Comparison of ENCODE assay signal across 15 cellular contexts in genomic region chr14:104867371-104868059, GRCh38. TPM values are rescaled to one million over a fixed set of nuclear protein-coding genes. Genes with fewer than 3 reads are reported as not detected.
DNase-seq lines count a peak whose midpoint lies in the region; ATAC-seq and TF ChIP-seq lines count a peak whose summit lies in the region.
"Had no signal": no experiment of that assay in that cellular context is flagged by ENCODE, and none has a peak within 500 bp of the region (broad histone marks: within the 10 kb centered on the region; RNA-seq: fewer than 3 reads in every experiment).

No MANE protein-coding gene starts in this region.

- CTCF ChIA-PET in WTC11 (lab: Charles Lee): interaction anchor here (1.0 to 1.9 kb wide), 5 partner anchors 39 to 99 kb away, joined by 3 to 7 read pairs (median 5); no protein-coding TSS in a partner anchor

- H3K27me3 ChIP-seq in right cardiac atrium (ENCODE audit: control insufficient read depth, insufficient read depth): no peaks in the 10 kb centered on the region
- no peaks in the 10 kb centered on the region for H3K27me3 ChIP-seq in right atrium auricular region
- H3K27me3 ChIP-seq in mucosa of stomach (ENCODE audit: control insufficient read depth, insufficient read depth, low read length): no peaks in the 10 kb centered on the region
- H3K27me3 ChIP-seq: Peyer's patch had no signal

- H3K4me3 Mint-ChIP-seq in WTC11 (peak overlapping the region; percentile 70), type B pancreatic cell (peak overlapping the region; percentile 84)

- peak overlapping the region; percentile 29 for H3K9ac ChIP-seq in mucosa of stomach (ENCODE audit: low read length)

- WGBS in right cardiac atrium: 93% methylated on average over 6 of the region's 6 CpGs

- H3K36me3 ChIP-seq in right atrium auricular region: no peaks in the 10 kb centered on the region
- no peaks in the 10 kb centered on the region for H3K36me3 ChIP-seq in mucosa of stomach (ENCODE audit: control insufficient read depth, insufficient read depth, low read length)
- H3K36me3 ChIP-seq: brain microvascular endothelial cell had no signal

- no peak for TF ChIP-seq CTCF in right atrium auricular region (IDR thresholded peaks at IDR 0.05)
- TF ChIP-seq CTCF in WTC11 (IDR thresholded peaks at IDR 0.05): no peak
- TF ChIP-seq CTCF in type B pancreatic cell (conservative IDR thresholded peaks at IDR 0.05): no peak

- H3K27me3 Mint-ChIP-seq in WTC11 (ENCODE audit: low read depth) (no peaks in the 10 kb centered on the region), type B pancreatic cell (peaks cover 8% of the 10 kb centered on the region)

- intact Hi-C loops in right cardiac atrium (cut with DNase I): no loop called here

- H3K9me3 Mint-ChIP-seq in WTC11: no peaks in the 10 kb centered on the region
- no peaks in the 10 kb centered on the region for H3K9me3 Mint-ChIP-seq in type B pancreatic cell

- H3K4me1 Mint-ChIP-seq in WTC11 (peaks cover 21% of the 10 kb centered on the region), type B pancreatic cell (ENCODE audit: unreplicated experiment) (peaks cover 6% of the 10 kb centered on the region)

- POLR2A ChIA-PET in WTC11 (lab: Charles Lee): no interaction called here

- no peak overlapping the region for H3K4me3 ChIP-seq in right cardiac atrium (ENCODE audit: low read length)
- no peak overlapping the region for H3K4me3 ChIP-seq in right atrium auricular region
- no peak overlapping the region for H3K4me3 ChIP-seq in mucosa of stomach (ENCODE audit: low read length)

- H3K4me1 ChIP-seq in right cardiac atrium (ENCODE audit: control insufficient read depth, insufficient read depth, low read length) (no peaks in the 10 kb centered on the region), right atrium auricular region (peaks cover 0 to 32% of the 10 kb centered on the region in 2 donors), mucosa of stomach (ENCODE audit: control insufficient read depth, insufficient read depth, low read length) (peaks cover 36% of the 10 kb centered on the region)

- peaks cover 3% of the 10 kb centered on the region; the same call in 1 of the 2 replicates for H3K36me3 Mint-ChIP-seq in WTC11
- H3K36me3 Mint-ChIP-seq in type B pancreatic cell: no peaks in the 10 kb centered on the region

- DNase-seq in right cardiac atrium (peak in 2 of 3 donors; percentile 29 to 44), right atrium auricular region (ENCODE audit: low spot score) (no peak), WTC11 (ENCODE audit: low spot score) (no peak), type B pancreatic cell (ENCODE audit: extremely low spot score, unreplicated experiment) (no peak), LoVo (ENCODE audit: low spot score) (no peak)
- DNase-seq in stimulated activated CD4-positive, alpha-beta T cell treated with anti-CD3 and anti-CD28 coated beads, Interleukin-2, amount 100 ng/mL, for 24 hours: no peak
- DNase-seq: activated CD8-positive, alpha-beta memory T cell treated with anti-CD3 and anti-CD28 coated beads, Interleukin-2, amount 50 U/mL, for 48 hours; brain microvascular endothelial cell; MV-4-11; NCI-H446; Peyer's patch had no signal

- ATAC-seq in right cardiac atrium (no peak), WTC11 (no peak), GM21423 (IDR thresholded peaks at IDR 0.05; ENCODE audit: unreplicated experiment) (no peak)
- ATAC-seq: heart left ventricle, left lung had no signal

- no peak overlapping the region for H3K27ac Mint-ChIP-seq in WTC11
- H3K27ac Mint-ChIP-seq in type B pancreatic cell: peak overlapping the region; percentile 43

- no peaks in the 10 kb centered on the region for H3K9me3 ChIP-seq in right cardiac atrium (ENCODE audit: control insufficient read depth, low read length)
- H3K9me3 ChIP-seq in right atrium auricular region: no peaks in the 10 kb centered on the region
- H3K9me3 ChIP-seq in mucosa of stomach (ENCODE audit: control insufficient read depth, low read length): no peaks in the 10 kb centered on the region
- H3K9me3 ChIP-seq: heart left ventricle, left lung, Peyer's patch had no signal

- no peak overlapping the region for H3K27ac ChIP-seq in right cardiac atrium (ENCODE audit: low read length)
- H3K27ac ChIP-seq in right atrium auricular region: no peak overlapping the region
- H3K27ac ChIP-seq: brain microvascular endothelial cell, heart left ventricle, left lung, Peyer's patch had no signal

TF ChIP-seq in WTC11, 78 proteins besides CTCF, POLR2A, EP300 and RAD21:
- no peak for TF ChIP-seq ZNF232 (CRISPR knock-in tag; IDR thresholded peaks at IDR 0.05)
- TF ChIP-seq TP53 (CRISPR knock-in tag; IDR thresholded peaks at IDR 0.05): no peak
- TF ChIP-seq NR2C2 (CRISPR knock-in tag; IDR thresholded peaks at IDR 0.05): no peak
- no peak for TF ChIP-seq FOXK1 (CRISPR knock-in tag; IDR thresholded peaks at IDR 0.05)
- no peak for TF ChIP-seq JAZF1 (CRISPR knock-in tag; IDR thresholded peaks at IDR 0.05)
- no peak for TF ChIP-seq SMAD3 (CRISPR knock-in tag; IDR thresholded peaks at IDR 0.05; ENCODE audit: borderline replicate concordance)
- no peak for TF ChIP-seq USF1 (CRISPR knock-in tag; IDR thresholded peaks at IDR 0.05)
- TF ChIP-seq ZNF532 (CRISPR knock-in tag; IDR thresholded peaks at IDR 0.05; ENCODE audit: borderline replicate concordance): no peak
- TF ChIP-seq ZNF281 (CRISPR knock-in tag; IDR thresholded peaks at IDR 0.05): no peak
- no peak for TF ChIP-seq ZNF416 (CRISPR knock-in tag; IDR thresholded peaks at IDR 0.05)
- TF ChIP-seq MYBL2 (CRISPR knock-in tag; IDR thresholded peaks at IDR 0.05): no peak
- TF ChIP-seq TEAD4 (CRISPR knock-in tag; IDR thresholded peaks at IDR 0.05): no peak

RNA-seq across cellular contexts. Expression of gene CEP170B, which starts 2.4 kb away (rescaled TPM):
- 10 to 100 TPM; 10.4 to 19.1 (median 11.9) TPM for total RNA-seq in right cardiac atrium
- polyA plus RNA-seq in right cardiac atrium: 8.4 TPM
- 10 to 100 TPM in 1 of 2 donors, 1 to 10 TPM in 1; 7.9 to 15.1 TPM for total RNA-seq in right atrium auricular region
- 33.6 to 47.0 TPM (median 33.8 TPM) in 3 replicates for total RNA-seq in WTC11 (2021)
- total RNA-seq in type B pancreatic cell (ENCODE audit: low replicate concordance): 26.5 and 51.5 TPM in 2 replicates

RNA-seq across cellular contexts. Expression of gene PLD4, which starts 57.2 kb away (rescaled TPM):
- total RNA-seq in right cardiac atrium (under 1 TPM; 0.06 to 0.88 (median 0.20) TPM), right atrium auricular region (under 1 TPM in 1 of 2 donors, not detected in 1; 0.08 TPM), WTC11 (2021) (0.07 to 0.21 TPM (median 0.11 TPM) in 3 replicates), type B pancreatic cell (ENCODE audit: low replicate concordance) (0.17 TPM in 2 replicates)
- 0.05 TPM for polyA plus RNA-seq in right cardiac atrium

Comparison
In these comparisons a context has a peak if more than half of its experiments do, and no peak if none do; other contexts are left out.
1. DNase-seq: peak in right cardiac atrium (2 of 3); none in right atrium auricular region (single experiment), WTC11 (single experiment), type B pancreatic cell (single experiment), LoVo (single experiment) and stimulated activated CD4-positive, alpha-beta T cell treated with anti-CD3 and anti-CD28 coated beads, Interleukin-2, amount 100 ng/mL, for 24 hours (0 of 2).